16 cellular contexts compared by ENCODE assay signal in genomic region chr6:107594736-107595135, GRCh38.
DNase-seq lines count a peak whose midpoint lies in the region; ATAC-seq and TF ChIP-seq lines count a peak whose summit lies in the region.
"Had no signal": no experiment of that assay in that cellular context is flagged by ENCODE, and none has a peak within 500 bp of the region (broad histone marks: within the 10 kb centered on the region; RNA-seq: fewer than 3 reads in every experiment).

No MANE protein-coding gene starts in this region.

- no peaks in the 10 kb centered on the region for H3K9me3 Mint-ChIP-seq in CD8-positive, alpha-beta T cell
- H3K9me3 Mint-ChIP-seq: CD8-positive, alpha-beta memory T cell had no signal

- POLR2A ChIA-PET in CD8-positive, alpha-beta T cell (lab: Charles Lee), result no interaction called here

- no peaks in the 10 kb centered on the region for H3K36me3 Mint-ChIP-seq in CD8-positive, alpha-beta T cell

- CTCF ChIA-PET in CD8-positive, alpha-beta T cell (lab: Charles Lee), result no interaction called here

- TF ChIP-seq CTCF in fibroblast of the aortic adventitia (IDR thresholded peaks at IDR 0.05; ENCODE audit: insufficient read depth, low read length), result no peak
- TF ChIP-seq CTCF in omental fat pad (IDR thresholded peaks at IDR 0.05), result no peak
- no peak for TF ChIP-seq CTCF in tibial artery (IDR thresholded peaks at IDR 0.05)
- no peak for TF ChIP-seq CTCF in CD8-positive, alpha-beta T cell (IDR thresholded peaks at IDR 0.05)

- no peaks in the 10 kb centered on the region for H3K4me1 Mint-ChIP-seq in CD8-positive, alpha-beta T cell (ENCODE audit: low read depth)
- H3K4me1 Mint-ChIP-seq: CD8-positive, alpha-beta memory T cell had no signal

- H3K4me3 Mint-ChIP-seq in CD8-positive, alpha-beta T cell, result no peak overlapping the region
- H3K4me3 Mint-ChIP-seq: CD8-positive, alpha-beta memory T cell had no signal

- H3K4me3 ChIP-seq in fibroblast of the aortic adventitia (ENCODE audit: low read depth, low read length), result no peak overlapping the region
- H3K4me3 ChIP-seq in tibial artery, result no peak overlapping the region
- no peak overlapping the region for H3K4me3 ChIP-seq in CD8-positive, alpha-beta T cell (ENCODE audit: low read depth, low read length)
- H3K4me3 ChIP-seq: BLaER1, MG63, PC-9 had no signal

- no peaks in the 10 kb centered on the region for H3K9me3 ChIP-seq in tibial artery
- H3K9me3 ChIP-seq in CD8-positive, alpha-beta T cell (ENCODE audit: low read length), result no peaks in the 10 kb centered on the region
- H3K9me3 ChIP-seq: BLaER1, MG63 had no signal

- DNase-seq in AG20443 (ENCODE audit: low spot score) (peak; percentile 27), amniotic epithelial cell (ENCODE audit: low read depth) (peak; percentile 10), fibroblast of the aortic adventitia (ENCODE audit: low read depth) (peak; percentile 57), omental fat pad (ENCODE audit: low spot score) (no peak), HK-2 (ENCODE audit: unreplicated experiment) (no peak), tibial artery (no peak), hepatic stellate cell (ENCODE audit: low spot score) (no peak)
- no peak for DNase-seq in CD8-positive, alpha-beta T cell
- DNase-seq: CD8-positive, alpha-beta memory T cell; DMS79; MG63; NCI-H1092; NCI-H2081 treated with DMSO at 0.1 percent for 48 hours; NCI-H510A had no signal

- H3K36me3 ChIP-seq in tibial artery, result no peaks in the 10 kb centered on the region
- H3K36me3 ChIP-seq in CD8-positive, alpha-beta T cell (ENCODE audit: insufficient read depth, low read length), result no peaks in the 10 kb centered on the region
- H3K36me3 ChIP-seq: BLaER1, MG63 had no signal

- intact Hi-C loops in tibial artery (cut with DNase I; ENCODE audit: low total_unique reads), result no loop called here
- intact Hi-C loops in CD8-positive, alpha-beta T cell (cut with DNase I, micrococcal nuclease), result no loop called here

- H3K27ac ChIP-seq in tibial artery, result no peak overlapping the region
- no peak overlapping the region for H3K27ac ChIP-seq in CD8-positive, alpha-beta T cell (ENCODE audit: low read depth, low read length)
- H3K27ac ChIP-seq: BLaER1, PC-9 had no signal

- peaks cover 14% of the 10 kb centered on the region for H3K27me3 Mint-ChIP-seq in CD8-positive, alpha-beta T cell (ENCODE audit: low read depth)

- peak; percentile 87 for ATAC-seq in omental fat pad (ENCODE audit: low FRiP score)
- ATAC-seq in CD8-positive, alpha-beta T cell, result no peak

- H3K27ac Mint-ChIP-seq in CD8-positive, alpha-beta T cell, result no peak overlapping the region

- H3K27me3 ChIP-seq in tibial artery, result no peaks in the 10 kb centered on the region
- H3K27me3 ChIP-seq in CD8-positive, alpha-beta T cell (ENCODE audit: insufficient read depth, low read length), result no peaks in the 10 kb centered on the region
- H3K27me3 ChIP-seq: BLaER1 had no signal

- peaks cover 0 to 23% (median 0%) of the 10 kb centered on the region in 4 donors for H3K4me1 ChIP-seq in tibial artery
- no peaks in the 10 kb centered on the region for H3K4me1 ChIP-seq in CD8-positive, alpha-beta T cell (ENCODE audit: insufficient read depth, low read length)

Comparison
In these comparisons a context has a peak if more than half of its experiments do, and no peak if none do; other contexts are left out.
1. DNase-seq: peak in AG20443 (single experiment), amniotic epithelial cell (single experiment) and fibroblast of the aortic adventitia (single experiment); none in omental fat pad (single experiment), HK-2 (single experiment), tibial artery (0 of 2), hepatic stellate cell (single experiment) and CD8-positive, alpha-beta T cell (0 of 7).